Comparison of ENCODE assay signal across 8 cellular contexts in genomic region chr3:186540444-186541226, GRCh38. TPM values are rescaled to one million over a fixed set of nuclear protein-coding genes. Genes with fewer than 3 reads are reported as not detected.
DNase-seq lines count a peak whose midpoint lies in the region; ATAC-seq, FAIRE-seq and TF ChIP-seq lines count a peak whose summit lies in the region.

No MANE protein-coding gene starts in this region.

- intact Hi-C loops in HepG2 (cut with micrococcal nuclease; ENCODE audit: unreplicated experiment): loop anchor here (1.0 to 2.0 kb wide), 3 partner anchors 76 to 558 kb away; no protein-coding TSS in a partner anchor

- TF ChIP-seq CTCF in A549 (IDR thresholded peaks at IDR 0.05): peak; percentile 79
- peak; percentile 86 for TF ChIP-seq CTCF in HepG2 (CRISPR knock-in tag; IDR thresholded peaks at IDR 0.05)

- TF ChIP-seq RAD21 in A549 (conservative IDR thresholded peaks at IDR 0.05 in 1 of 2, IDR thresholded peaks at IDR 0.05 in 1 of 2): peak; percentile 82 to 84
- 0 out of 2 replicates have a peak, but pooled peaks have one; percentile 40 for TF ChIP-seq RAD21 in HepG2 (CRISPR knock-in tag; IDR thresholded peaks at IDR 0.05)

- H4K20me1 ChIP-seq in HepG2 (ENCODE audit: insufficient read depth, low read length): no peaks in the 10 kb centered on the region

- ATAC-seq in A549 (peak; percentile 70 to 90; a peak in 5 of 6 replicates), GM18519 (IDR thresholded peaks at IDR 0.05; ENCODE audit: low FRiP score, unreplicated experiment) (peak; percentile 51), HG03432 (IDR thresholded peaks at IDR 0.05; ENCODE audit: unreplicated experiment) (peak; percentile 66), HepG2 (peak; percentile 92)

- no TSS peak for BruUV-seq in HepG2 (replicated peaks; lab: Mats Ljungman, UMichigan)

- no peaks in the 10 kb centered on the region for H3K36me3 ChIP-seq in HepG2 (replicated peaks in 1 of 2; ENCODE audit: control insufficient read depth in 1 of 2, insufficient read depth in 2 of 2, low read length in 2 of 2)

- no peak for FAIRE-seq in A549 (lab: Jason Lieb, UNC)
- FAIRE-seq in colon (lab: Jason Lieb, UNC): peak; percentile 74
- peak; percentile 78 for FAIRE-seq in HepG2 (lab: Jason Lieb, UNC)

- no peak overlapping the region for H3K27ac ChIP-seq in A549
- no peak overlapping the region for H3K27ac ChIP-seq in HepG2 (ENCODE audit: extremely low read length, insufficient read depth, low read length)

- TF ChIP-seq POLR2A in A549 (IDR thresholded peaks at IDR 0.05; ENCODE audit: low read length) (no peak), HepG2 (IDR thresholded peaks at IDR 0.05; ENCODE audit: insufficient read depth in 1 of 2, low read depth in 2 of 2, low read length in 2 of 2) (no peak)

- H3K4me1 ChIP-seq in A549 (no peaks in the 10 kb centered on the region), HepG2 (ENCODE audit: insufficient read depth, low read length) (peaks cover 18% of the 10 kb centered on the region)

- DNase-seq in A549 (ENCODE audit: low read depth in 1 of 2, low spot score in 1 of 2): peak; percentile 52 to 59
- peak; percentile 30 for DNase-seq in NCI-H524 treated with DMSO at 0.1 percent for 48 hours (lab: John Stamatoyannopoulos, UW)
- peak; percentile 74 to 89 for DNase-seq in activated CD4-positive, alpha-beta T cell treated with anti-CD3 and anti-CD28 coated beads for 4 hours
- peak; percentile 70 for DNase-seq in HepG2 (ENCODE audit: low spot score)
- DNase-seq in stimulated activated CD4-positive, alpha-beta T cell treated with anti-CD3 and anti-CD28 coated beads, TNF-alpha, amount 100 ng/mL, for 1 hour (ENCODE audit: low read depth in 3 of 3, low spot score in 1 of 3): peak; percentile 57 to 70 (median 67)

- H3K9me3 ChIP-seq in A549: no peaks in the 10 kb centered on the region
- no peaks in the 10 kb centered on the region for H3K9me3 ChIP-seq in HepG2 (ENCODE audit: low read length)

- H3K4me2 ChIP-seq in A549: peak overlapping the region; percentile 45
- H3K4me2 ChIP-seq in HepG2 (ENCODE audit: low read depth, low read length): peak overlapping the region; percentile 26; the same call in 1 of the 2 replicates

- in situ Hi-C loops in HepG2 (cut with HindIII; ENCODE audit: extremely low pct_ligation_motif_present, low pct_unique_long_range_greater_than_20kb): loop anchor here (5.0 kb wide), 2 partner anchors 278 to 558 kb away; no protein-coding TSS in a partner anchor

- POLR2A ChIA-PET in A549 (lab: Yijun Ruan, JAX): no interaction called here
- POLR2A ChIA-PET in HepG2 (lab: Yijun Ruan, JAX): interaction anchor here (0.9 to 1.4 kb wide), 3 partner anchors 30 to 281 kb away, joined by 3 to 4 read pairs (median 3); partner anchors contain the start of gene DNAJB11

- H3K27me3 ChIP-seq in HepG2 (ENCODE audit: control insufficient read depth in 1 of 2, insufficient read depth in 2 of 2, low read length in 2 of 2): no peaks in the 10 kb centered on the region

- no peak overlapping the region for H3K4me3 ChIP-seq in A549
- H3K4me3 ChIP-seq in HepG2 (replicated peaks in 1 of 3; ENCODE audit: insufficient read depth in 1 of 3, low read depth in 2 of 3, low read length in 3 of 3): no peak overlapping the region

- CTCF ChIA-PET in A549 (lab: Yijun Ruan, JAX) (interaction anchor here (0.6 to 5.7 kb wide), 57 partner anchors 8 to 889 kb away, joined by 3 to 83 read pairs (median 4); no protein-coding TSS in a partner anchor), HepG2 (lab: Yijun Ruan, JAX; ENCODE audit: low intra/inter-chr PET ratio, low total read pairs) (interaction anchor here (0.6 to 2.8 kb wide), 8 partner anchors 26 to 557 kb away, joined by 3 to 27 read pairs (median 4); no protein-coding TSS in a partner anchor)

- no peaks in the 10 kb centered on the region for H3K79me2 ChIP-seq in HepG2 (ENCODE audit: insufficient read depth, low read length)

- TF ChIP-seq EP300 in A549 (IDR thresholded peaks at IDR 0.05) (no peak), HepG2 (IDR thresholded peaks at IDR 0.05; ENCODE audit: low read depth in 2 of 2, low read length in 2 of 2) (no peak), HepG2 (CRISPR knock-in tag; IDR thresholded peaks at IDR 0.05; ENCODE audit: borderline replicate concordance) (no peak)

- H2AFZ ChIP-seq in HepG2 (ENCODE audit: low read length): no peak overlapping the region

- WGBS in A549 (ENCODE audit: missing lambda C conversion rate): 4% methylated on average over 9 of the region's 9 CpGs
- 4% methylated on average over 9 of the region's 9 CpGs for WGBS in HepG2 (ENCODE audit: low lambda C conversion rate)

- H3K9ac ChIP-seq in HepG2 (ENCODE audit: insufficient read depth, low read depth, low read length): no peak overlapping the region

RNA-seq across cellular contexts. Expression of gene CRYGS, which starts 3.5 kb away (rescaled TPM):
- 2.5 and 2.6 TPM in 2 replicates for polyA plus RNA-seq in A549 (2011; rRNA removed)
- polyA plus RNA-seq in A549 (2012; cell fraction: cytosol; rRNA removed): 0.39 and 1.0 TPM in 2 replicates
- 6.2 and 11.3 TPM in 2 replicates for polyA plus RNA-seq in A549 (2012; cell fraction: nucleus; rRNA removed)
- 0.65 to 0.84 TPM (median 0.78 TPM) in 3 replicates for polyA plus RNA-seq in A549 (2017; fragmentation: RNase III; extraction: RNeasy Plus Mini Kit Qiagen cat#74134 plus additional on column Dnase treatment)
- 1.2 and 3.2 TPM in 2 replicates for polyA minus RNA-seq in A549 (2011; rRNA and poly(A)+ RNA removed)
- 0.22 and 2.1 TPM in 2 replicates for total RNA-seq in HepG2 (2016; rRNA removed; fragmentation: Illumina TruSeq; extraction: Trizol)
- total RNA-seq in HepG2 (2016; cell fraction: cytosol; rRNA removed; fragmentation: Illumina TruSeq; extraction: Trizol; ENCODE audit: low read depth): 0.81 and 1.1 TPM in 2 replicates
- 0.39 and 2.1 TPM in 2 replicates for total RNA-seq in HepG2 (2016; cell fraction: insoluble cytoplasmic fraction; rRNA removed; fragmentation: Illumina TruSeq; extraction: Trizol)
- 0.37 and 0.79 TPM in 2 replicates for total RNA-seq in HepG2 (2016; cell fraction: membrane; rRNA removed; fragmentation: Illumina TruSeq; extraction: Trizol)
- 7.0 and 9.7 TPM in 2 replicates for total RNA-seq in HepG2 (2016; cell fraction: nucleus; rRNA removed; fragmentation: Illumina TruSeq; extraction: Trizol)
- 6.7 TPM in 2 replicates for polyA plus RNA-seq in HepG2 (2011; rRNA removed)
- 0.53 and 0.68 TPM in 2 replicates for polyA plus RNA-seq in HepG2 (2011; cell fraction: cytosol; rRNA removed)
- polyA plus RNA-seq in HepG2 (2011; cell fraction: nucleus; rRNA removed): 18.0 and 20.5 TPM in 2 replicates
- polyA plus RNA-seq in HepG2 (2012): 2.2 and 2.5 TPM in 2 replicates
- 0.19 and 0.44 TPM in 2 replicates for polyA plus RNA-seq in HepG2 (2016; cell fraction: cytosol; fragmentation: Illumina TruSeq; extraction: Trizol; ENCODE audit: low read depth)
- 0.15 and 0.48 TPM in 2 replicates for polyA plus RNA-seq in HepG2 (2016; cell fraction: insoluble cytoplasmic fraction; fragmentation: Illumina TruSeq; extraction: Trizol; ENCODE audit: low read depth)
- 0.21 TPM in 1 of 2 replicates, not detected in the other for polyA plus RNA-seq in HepG2 (2016; cell fraction: membrane; fragmentation: Illumina TruSeq; extraction: Trizol; ENCODE audit: low read depth)
- polyA plus RNA-seq in HepG2 (2016; cell fraction: nucleus; fragmentation: Illumina TruSeq; extraction: Trizol; ENCODE audit: insufficient read depth, low read depth): 10.6 and 15.6 TPM in 2 replicates
- polyA minus RNA-seq in HepG2 (2011; rRNA and poly(A)+ RNA removed; ENCODE audit: low replicate concordance): 2.0 and 3.4 TPM in 2 replicates
- 0.53 TPM in 1 of 2 replicates, not detected in the other for polyA minus RNA-seq in HepG2 (2011; cell fraction: cytosol; rRNA and poly(A)+ RNA removed)
- polyA minus RNA-seq in HepG2 (2011; cell fraction: nucleus; rRNA and poly(A)+ RNA removed): 14.2 and 17.4 TPM in 2 replicates

RNA-seq across cellular contexts. Expression of gene TBCCD1, which starts 26.5 kb away (rescaled TPM):
- polyA plus RNA-seq in A549 (2011; rRNA removed): 11.4 and 13.5 TPM in 2 replicates
- 4.5 and 5.8 TPM in 2 replicates for polyA plus RNA-seq in A549 (2012; cell fraction: cytosol; rRNA removed)
- polyA plus RNA-seq in A549 (2012; cell fraction: nucleus; rRNA removed): 3.5 and 6.0 TPM in 2 replicates
- 5.7 to 5.8 TPM (median 5.8 TPM) in 3 replicates for polyA plus RNA-seq in A549 (2017; fragmentation: RNase III; extraction: RNeasy Plus Mini Kit Qiagen cat#74134 plus additional on column Dnase treatment)
- polyA minus RNA-seq in A549 (2011; rRNA and poly(A)+ RNA removed): 10.6 and 12.2 TPM in 2 replicates
- 16.2 and 20.1 TPM in 2 replicates for total RNA-seq in HepG2 (2016; rRNA removed; fragmentation: Illumina TruSeq; extraction: Trizol)
- total RNA-seq in HepG2 (2016; cell fraction: cytosol; rRNA removed; fragmentation: Illumina TruSeq; extraction: Trizol; ENCODE audit: low read depth): 5.6 and 6.3 TPM in 2 replicates
- total RNA-seq in HepG2 (2016; cell fraction: insoluble cytoplasmic fraction; rRNA removed; fragmentation: Illumina TruSeq; extraction: Trizol): 17.3 and 19.5 TPM in 2 replicates
- 15.5 and 15.8 TPM in 2 replicates for total RNA-seq in HepG2 (2016; cell fraction: membrane; rRNA removed; fragmentation: Illumina TruSeq; extraction: Trizol)
- 10.6 and 13.8 TPM in 2 replicates for total RNA-seq in HepG2 (2016; cell fraction: nucleus; rRNA removed; fragmentation: Illumina TruSeq; extraction: Trizol)
- 12.4 and 13.6 TPM in 2 replicates for polyA plus RNA-seq in HepG2 (2011; rRNA removed)
- 6.6 and 9.6 TPM in 2 replicates for polyA plus RNA-seq in HepG2 (2011; cell fraction: cytosol; rRNA removed)
- polyA plus RNA-seq in HepG2 (2011; cell fraction: nucleus; rRNA removed): 12.0 and 13.1 TPM in 2 replicates
- polyA plus RNA-seq in HepG2 (2012): 6.3 and 7.2 TPM in 2 replicates
- polyA plus RNA-seq in HepG2 (2016; cell fraction: cytosol; fragmentation: Illumina TruSeq; extraction: Trizol; ENCODE audit: low read depth): 2.0 and 3.3 TPM in 2 replicates
- 12.1 and 12.3 TPM in 2 replicates for polyA plus RNA-seq in HepG2 (2016; cell fraction: insoluble cytoplasmic fraction; fragmentation: Illumina TruSeq; extraction: Trizol; ENCODE audit: low read depth)
- 6.4 and 8.6 TPM in 2 replicates for polyA plus RNA-seq in HepG2 (2016; cell fraction: membrane; fragmentation: Illumina TruSeq; extraction: Trizol; ENCODE audit: low read depth)
- 12.3 and 15.4 TPM in 2 replicates for polyA plus RNA-seq in HepG2 (2016; cell fraction: nucleus; fragmentation: Illumina TruSeq; extraction: Trizol; ENCODE audit: insufficient read depth, low read depth)
- polyA minus RNA-seq in HepG2 (2011; rRNA and poly(A)+ RNA removed; ENCODE audit: low replicate concordance): 15.4 and 28.0 TPM in 2 replicates
- polyA minus RNA-seq in HepG2 (2011; cell fraction: cytosol; rRNA and poly(A)+ RNA removed): 6.2 and 6.9 TPM in 2 replicates
- 30.6 and 34.4 TPM in 2 replicates for polyA minus RNA-seq in HepG2 (2011; cell fraction: nucleus; rRNA and poly(A)+ RNA removed)

RNA-seq across cellular contexts. Expression of gene DNAJB11, which starts 29.9 kb away (rescaled TPM):
- 36.0 and 61.9 TPM in 2 replicates for polyA plus RNA-seq in A549 (2011; rRNA removed)
- polyA plus RNA-seq in A549 (2012; cell fraction: cytosol; rRNA removed): 18.8 and 22.0 TPM in 2 replicates
- polyA plus RNA-seq in A549 (2012; cell fraction: nucleus; rRNA removed): 10.9 and 19.6 TPM in 2 replicates
- polyA plus RNA-seq in A549 (2017; fragmentation: RNase III; extraction: RNeasy Plus Mini Kit Qiagen cat#74134 plus additional on column Dnase treatment): 51.7 to 55.2 TPM (median 54.9 TPM) in 3 replicates
- 9.7 and 10.8 TPM in 2 replicates for polyA minus RNA-seq in A549 (2011; rRNA and poly(A)+ RNA removed)
- 62.5 and 132 TPM in 2 replicates for total RNA-seq in HepG2 (2016; rRNA removed; fragmentation: Illumina TruSeq; extraction: Trizol)
- total RNA-seq in HepG2 (2016; cell fraction: cytosol; rRNA removed; fragmentation: Illumina TruSeq; extraction: Trizol; ENCODE audit: low read depth): 16.0 and 17.0 TPM in 2 replicates
- 62.4 and 136 TPM in 2 replicates for total RNA-seq in HepG2 (2016; cell fraction: insoluble cytoplasmic fraction; rRNA removed; fragmentation: Illumina TruSeq; extraction: Trizol)
- 36.7 and 36.8 TPM in 2 replicates for total RNA-seq in HepG2 (2016; cell fraction: membrane; rRNA removed; fragmentation: Illumina TruSeq; extraction: Trizol)
- 128 and 148 TPM in 2 replicates for total RNA-seq in HepG2 (2016; cell fraction: nucleus; rRNA removed; fragmentation: Illumina TruSeq; extraction: Trizol)
- polyA plus RNA-seq in HepG2 (2011; rRNA removed): 33.1 and 41.0 TPM in 2 replicates
- polyA plus RNA-seq in HepG2 (2011; cell fraction: cytosol; rRNA removed): 21.9 and 29.6 TPM in 2 replicates
- polyA plus RNA-seq in HepG2 (2011; cell fraction: nucleus; rRNA removed): 28.9 and 34.3 TPM in 2 replicates
- polyA plus RNA-seq in HepG2 (2012): 54.2 and 72.4 TPM in 2 replicates
- 20.0 and 22.7 TPM in 2 replicates for polyA plus RNA-seq in HepG2 (2016; cell fraction: cytosol; fragmentation: Illumina TruSeq; extraction: Trizol; ENCODE audit: low read depth)
- polyA plus RNA-seq in HepG2 (2016; cell fraction: insoluble cytoplasmic fraction; fragmentation: Illumina TruSeq; extraction: Trizol; ENCODE audit: low read depth): 73.0 and 88.8 TPM in 2 replicates
- 31.8 and 33.0 TPM in 2 replicates for polyA plus RNA-seq in HepG2 (2016; cell fraction: membrane; fragmentation: Illumina TruSeq; extraction: Trizol; ENCODE audit: low read depth)
- polyA plus RNA-seq in HepG2 (2016; cell fraction: nucleus; fragmentation: Illumina TruSeq; extraction: Trizol; ENCODE audit: insufficient read depth, low read depth): 235 and 255 TPM in 2 replicates
- polyA minus RNA-seq in HepG2 (2011; rRNA and poly(A)+ RNA removed; ENCODE audit: low replicate concordance): 9.2 and 16.4 TPM in 2 replicates
- 17.8 and 20.4 TPM in 2 replicates for polyA minus RNA-seq in HepG2 (2011; cell fraction: cytosol; rRNA and poly(A)+ RNA removed)
- polyA minus RNA-seq in HepG2 (2011; cell fraction: nucleus; rRNA and poly(A)+ RNA removed): 68.4 and 76.3 TPM in 2 replicates

Comparison
In these comparisons a context has a peak if more than half of its experiments do, and no peak if none do; other contexts are left out.
1. DNase-seq: peak in every context shown above with its lines; median percentile 82 in activated CD4-positive, alpha-beta T cell treated with anti-CD3 and anti-CD28 coated beads for 4 hours; 70 in HepG2; 67 in stimulated activated CD4-positive, alpha-beta T cell treated with anti-CD3 and anti-CD28 coated beads, TNF-alpha, amount 100 ng/mL, for 1 hour; 56 in A549; 30 in NCI-H524 treated with DMSO at 0.1 percent for 48 hours.
2. Of the 38 proteins assayed by ChIP-seq in both HepG2 and A549: peak only in HepG2: none; only in A549: none; in both: CTCF, RAD21 and SMC3; in neither: 34; mixed calls (peak in some experiments, not most) for 1.